Comparison of ENCODE assay signal across 26 cellular contexts in the genomic region with DNA sequence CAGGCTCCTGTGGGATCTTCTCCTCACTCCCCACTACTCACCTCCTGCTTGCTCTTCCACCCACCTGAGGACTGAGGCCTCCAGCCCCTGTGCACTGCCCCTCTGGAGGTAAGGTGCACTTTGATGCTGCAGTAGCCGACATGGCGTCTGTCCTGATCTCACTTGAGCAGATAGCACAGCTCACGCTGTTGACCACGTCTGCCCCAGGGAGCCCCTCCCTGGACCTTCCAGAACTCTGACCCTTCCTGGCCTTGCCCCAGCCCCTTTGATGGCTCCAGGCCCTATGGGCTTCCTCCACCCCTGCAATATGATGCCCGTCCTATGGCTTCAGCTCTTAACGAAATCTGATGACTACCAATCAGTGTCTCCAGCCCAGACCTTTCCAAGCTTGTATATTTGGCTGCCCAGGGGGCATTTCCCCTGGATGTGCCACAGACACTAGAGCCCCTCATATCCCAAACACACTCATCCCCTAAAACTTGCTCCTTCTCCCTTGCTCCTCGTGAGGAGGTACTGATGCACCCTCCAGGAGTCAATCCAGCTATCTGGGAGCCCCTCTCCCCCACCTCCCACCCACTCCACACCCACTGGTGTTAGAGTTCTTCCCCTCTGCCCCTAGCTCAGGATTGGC. TPM values are rescaled to one million over a fixed set of nuclear protein-coding genes. Genes with fewer than 3 reads are reported as not detected.
DNase-seq lines count a peak whose midpoint lies in the region; ATAC-seq and TF ChIP-seq lines count a peak whose summit lies in the region.
"Had no signal": no experiment of that assay in that cellular context is flagged by ENCODE, and none has a peak within 500 bp of the region (broad histone marks: within the 10 kb centered on the region; RNA-seq: fewer than 3 reads in every experiment).

No MANE protein-coding gene starts in this region.

- H3K4me3 ChIP-seq in right atrium auricular region, result no peak overlapping the region
- no peak overlapping the region for H3K4me3 ChIP-seq in colonic mucosa
- H3K4me3 ChIP-seq: PC-9, SJSA1 had no signal

- H3K4me3 Mint-ChIP-seq in osteocyte (ENCODE audit: unreplicated experiment), result no peak overlapping the region
- H3K4me3 Mint-ChIP-seq: CD4-positive, alpha-beta memory T cell had no signal

- H3K9ac ChIP-seq in colonic mucosa (ENCODE audit: low read depth in 2 of 2, low read length in 2 of 2), result no peak overlapping the region

- peaks cover 5% of the 10 kb centered on the region for H3K27me3 Mint-ChIP-seq in osteocyte (ENCODE audit: unreplicated experiment)

- H3K36me3 Mint-ChIP-seq in osteocyte (ENCODE audit: unreplicated experiment), result no peaks in the 10 kb centered on the region
- H3K36me3 Mint-ChIP-seq: CD4-positive, alpha-beta memory T cell had no signal

- no peaks in the 10 kb centered on the region for H3K9me3 Mint-ChIP-seq in osteocyte (ENCODE audit: unreplicated experiment)

- no peak overlapping the region for H3K27ac ChIP-seq in right atrium auricular region
- no peak overlapping the region for H3K27ac ChIP-seq in colonic mucosa
- H3K27ac ChIP-seq: PC-9, SJSA1 had no signal

- H3K27ac Mint-ChIP-seq in osteocyte (ENCODE audit: unreplicated experiment), result no peak overlapping the region
- H3K27ac Mint-ChIP-seq: CD4-positive, alpha-beta memory T cell had no signal

- TF ChIP-seq CTCF in right atrium auricular region (IDR thresholded peaks at IDR 0.05) (no peak), colonic mucosa (IDR thresholded peaks at IDR 0.05) (no peak), osteocyte (IDR thresholded peaks at IDR 0.05) (no peak)

- no peaks in the 10 kb centered on the region for H3K4me1 Mint-ChIP-seq in osteocyte (ENCODE audit: unreplicated experiment)

- DNase-seq in right atrium auricular region (ENCODE audit: low spot score), result peak; percentile 38
- DNase-seq in Right ventricle myocardium inferior (ENCODE audit: missing footprints), result no peak
- DNase-seq in colonic mucosa, result peak; percentile 10
- DNase-seq in osteocyte (ENCODE audit: extremely low spot score, unreplicated experiment), result peak; percentile 66
- no peak for DNase-seq in NCI-H2107 (lab: John Stamatoyannopoulos, UW)
- DNase-seq in NCI-H446 treated with DMSO at 0.1 percent for 48 hours (lab: John Stamatoyannopoulos, UW), result no peak
- DNase-seq: C1 segment of cervical spinal cord; CD4-positive, alpha-beta memory T cell; COR-L47; GOT3; HCEC 1CT; KBM-7; MV-4-11; NCI-H1105; NCI-H1436 treated with DMSO at 0.1 percent for 48 hours; NCI-H187 treated with DMSO at 0.1 percent for 48 hours; NCI-H524 treated with DMSO at 0.1 percent for 48 hours; NCI-H82; NK-92 treated with Interleukin-12 subunit alpha and Interleukin-12 subunit beta, amount 100 ng/mL, for 24 hours; PC-9; Right ventricle myocardium superior had no signal

- H3K9me3 ChIP-seq in right atrium auricular region (no peaks in the 10 kb centered on the region), colonic mucosa (no peaks in the 10 kb centered on the region)
- H3K9me3 ChIP-seq: SJSA1 had no signal

- H3K27me3 ChIP-seq in right atrium auricular region (no peaks in the 10 kb centered on the region), colonic mucosa (no peaks in the 10 kb centered on the region)
- H3K27me3 ChIP-seq: SJSA1 had no signal

- ATAC-seq in Right ventricle myocardium inferior (no peak), GM21367 (IDR thresholded peaks at IDR 0.05; ENCODE audit: unreplicated experiment) (no peak)

- no peaks in the 10 kb centered on the region for H3K36me3 ChIP-seq in right atrium auricular region
- H3K36me3 ChIP-seq in colonic mucosa, result no peaks in the 10 kb centered on the region
- H3K36me3 ChIP-seq: SJSA1 had no signal

- intact Hi-C loops in Right ventricle myocardium inferior (cut with DNase I), result no loop called here
- intact Hi-C loops in colonic mucosa (cut with DNase I), result no loop called here

- H3K4me1 ChIP-seq in right atrium auricular region (no peaks in the 10 kb centered on the region), colonic mucosa (no peaks in the 10 kb centered on the region)
- H3K4me1 ChIP-seq: SJSA1 had no signal

RNA-seq across cellular contexts. Expression of gene KY, which starts 27.1 kb away (rescaled TPM):
- total RNA-seq in right atrium auricular region, result under 1 TPM; 0.33 to 0.59 TPM
- 16.7 TPM for total RNA-seq in Right ventricle myocardium inferior
- total RNA-seq in colonic mucosa, result under 1 TPM; 0.32 to 0.44 TPM
- total RNA-seq in osteocyte, result not detected in 2 replicates
- total RNA-seq: CD4-positive, alpha-beta memory T cell; LHCN-M2; MCF 10A; PC-9; RPMI7951 had no signal

Comparison
In these comparisons a context has a peak if more than half of its experiments do, and no peak if none do; other contexts are left out.
1. DNase-seq: peak in right atrium auricular region (single experiment), colonic mucosa (single experiment) and osteocyte (single experiment); none in Right ventricle myocardium inferior (single experiment), NCI-H2107 (single experiment) and NCI-H446 treated with DMSO at 0.1 percent for 48 hours (single experiment).
2. RNA of gene KY, which starts 27.1 kb away (total RNA-seq): 16.7 TPM in Right ventricle myocardium inferior (single experiment); 0.33 to 0.59 TPM in right atrium auricular region, 0.32 to 0.44 TPM in colonic mucosa and not detected in osteocyte; every median in the first group is over 10 times any median in the second.